ENCODE assay signal across 1 cellular context in genomic region chr3:48426944-48427629, GRCh38.
TF ChIP-seq lines count a peak whose summit lies in the region.

No MANE protein-coding gene starts in this region.

TF ChIP-seq in SK-N-SH, 30 proteins besides CTCF, POLR2A, EP300 and RAD21 (continued from another document):
- TF ChIP-seq REST (IDR thresholded peaks at IDR 0.05; ENCODE audit: low read depth, low read length) = no peak
- TF ChIP-seq ZBTB33 (IDR thresholded peaks at IDR 0.05; ENCODE audit: borderline replicate concordance, low read depth) = no peak
- TF ChIP-seq CHD2 (IDR thresholded peaks at IDR 0.05; ENCODE audit: low read length, partially characterized antibody) = no peak
- TF ChIP-seq TEAD4 (IDR thresholded peaks at IDR 0.05; ENCODE audit: borderline replicate concordance, insufficient read depth) = no peak
